In genomic region chr16:67104061-67104460, GRCh38 we compare ENCODE assay signal across 6 cellular contexts.
DNase-seq lines count a peak whose midpoint lies in the region; ATAC-seq lines count a peak whose summit lies in the region.

No MANE protein-coding gene starts in this region.

- peak overlapping the region; percentile 67 for H3K27ac Mint-ChIP-seq in stimulated activated naive B cell treated with anti-CD40 and anti-IgM and Interleukin-4, amounts not matched to agents 10 μg/mL and 1 μg/mL and 100 μg/mL, for 72 hours

- peak; percentile 13 to 63 for DNase-seq in NCI-H524 (lab: John Stamatoyannopoulos, UW)
- DNase-seq in NCI-H524 treated with DMSO at 0.1 percent for 48 hours (lab: John Stamatoyannopoulos, UW) = no peak
- DNase-seq in dedifferentiated amniotic fluid mesenchymal stem cell (ENCODE audit: extremely low spot score) = peak; percentile 14
- no peak for DNase-seq in stimulated activated naive B cell treated with anti-CD40 and anti-IgM and Interleukin-4, amounts not matched to agents 10 μg/mL and 1 μg/mL and 100 μg/mL, for 72 hours
- DNase-seq in NCI-H1105 (lab: John Stamatoyannopoulos, UW) = no peak
- DNase-seq in NCI-H1417 treated with DMSO at 0.1 percent for 48 hours (lab: John Stamatoyannopoulos, UW) = no peak

- H3K4me3 Mint-ChIP-seq in stimulated activated naive B cell treated with anti-CD40 and anti-IgM and Interleukin-4, amounts not matched to agents 10 μg/mL and 1 μg/mL and 100 μg/mL, for 72 hours = no peak overlapping the region

- H3K27me3 Mint-ChIP-seq in stimulated activated naive B cell treated with anti-CD40 and anti-IgM and Interleukin-4, amounts not matched to agents 10 μg/mL and 1 μg/mL and 100 μg/mL, for 72 hours = no peaks in the 10 kb centered on the region

- peaks cover 3 to 4% of the 10 kb centered on the region in 2 donors for H3K36me3 Mint-ChIP-seq in stimulated activated naive B cell treated with anti-CD40 and anti-IgM and Interleukin-4, amounts not matched to agents 10 μg/mL and 1 μg/mL and 100 μg/mL, for 72 hours

- H3K9me3 Mint-ChIP-seq in stimulated activated naive B cell treated with anti-CD40 and anti-IgM and Interleukin-4, amounts not matched to agents 10 μg/mL and 1 μg/mL and 100 μg/mL, for 72 hours = no peaks in the 10 kb centered on the region

- peak; percentile 24 to 46 for ATAC-seq in stimulated activated naive B cell treated with anti-CD40 and anti-IgM and Interleukin-4, amounts not matched to agents 10 μg/mL and 1 μg/mL and 100 μg/mL, for 72 hours (replicated peaks)

- peaks cover 13 to 19% of the 10 kb centered on the region in 2 donors for H3K4me1 Mint-ChIP-seq in stimulated activated naive B cell treated with anti-CD40 and anti-IgM and Interleukin-4, amounts not matched to agents 10 μg/mL and 1 μg/mL and 100 μg/mL, for 72 hours

Comparison
In these comparisons a context has a peak if more than half of its experiments do, and no peak if none do; other contexts are left out.
1. DNase-seq: peak in NCI-H524 (2 of 2) and dedifferentiated amniotic fluid mesenchymal stem cell (single experiment); none in NCI-H524 treated with DMSO at 0.1 percent for 48 hours (single experiment), stimulated activated naive B cell treated with anti-CD40 and anti-IgM and Interleukin-4, amounts not matched to agents 10 μg/mL and 1 μg/mL and 100 μg/mL, for 72 hours (single experiment), NCI-H1105 (single experiment) and NCI-H1417 treated with DMSO at 0.1 percent for 48 hours (single experiment).